In the genomic region with DNA sequence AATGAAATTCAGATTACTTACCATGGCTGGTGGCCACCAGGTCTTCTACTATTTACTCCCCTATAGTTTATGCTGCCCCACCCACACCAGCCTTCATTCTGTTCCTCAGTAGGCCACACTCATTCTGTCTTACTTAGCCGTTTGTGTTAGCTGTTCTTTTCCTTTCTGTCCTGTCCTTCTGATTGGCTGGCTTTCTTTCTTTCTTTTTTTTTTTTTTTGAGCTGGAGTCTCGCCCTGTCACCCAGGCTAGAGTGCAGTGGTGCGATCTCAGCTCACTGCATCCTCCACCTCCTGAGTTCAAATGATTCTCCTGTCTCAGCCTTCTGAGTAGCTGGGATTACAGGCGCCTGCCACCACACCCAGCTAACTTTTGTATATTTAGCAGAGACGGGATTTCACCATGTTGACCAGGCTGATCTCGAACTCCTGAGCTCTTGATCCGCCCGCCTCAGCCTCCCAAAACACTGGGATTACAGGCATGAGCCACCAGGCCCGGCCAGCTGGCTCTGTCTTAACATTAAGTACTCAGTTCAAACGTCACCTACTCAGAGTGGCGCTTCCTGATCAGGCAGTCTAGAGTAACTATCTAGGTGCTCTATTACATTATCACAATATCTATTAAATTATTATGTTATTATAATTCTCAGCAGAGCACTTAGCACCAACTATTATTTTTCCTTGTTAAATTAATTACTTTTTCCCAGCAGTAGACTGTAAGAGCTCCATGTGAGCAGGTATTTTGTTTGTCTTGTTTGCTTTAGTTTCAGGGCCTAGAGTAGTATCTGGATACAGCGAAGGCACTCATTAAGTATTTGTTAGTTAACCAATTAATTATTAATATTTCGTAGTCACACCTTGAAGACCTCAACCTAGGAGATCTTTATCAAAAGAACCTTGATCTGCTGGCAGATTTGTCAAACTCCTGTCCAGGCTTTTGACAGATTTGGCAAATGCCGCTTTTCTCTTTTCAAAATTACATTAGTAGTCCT, we compare ENCODE assay signal across 18 cellular contexts. TPM values are rescaled to one million over a fixed set of nuclear protein-coding genes. Genes with fewer than 3 reads are reported as not detected.
DNase-seq lines count a peak whose midpoint lies in the region; ATAC-seq, FAIRE-seq and TF ChIP-seq lines count a peak whose summit lies in the region.
"Had no signal": no experiment of that assay in that cellular context is flagged by ENCODE, and none has a peak within 500 bp of the region (broad histone marks: within the 10 kb centered on the region; RNA-seq: fewer than 3 reads in every experiment).

No MANE protein-coding gene starts in this region.

- peak overlapping the region in 2 of 8 donors; percentile 7 to 83 for H3K27ac Mint-ChIP-seq in CD8-positive, alpha-beta memory T cell
- H3K27ac Mint-ChIP-seq: activated B cell treated with CpG ODN at 0.5 μM for 24 hours had no signal

- H3K36me3 Mint-ChIP-seq in CD8-positive, alpha-beta memory T cell: peaks cover 0 to 7% (median 5%) of the 10 kb centered on the region in 3 donors

- no peak overlapping the region for H3K4me3 Mint-ChIP-seq in CD8-positive, alpha-beta memory T cell
- H3K4me3 Mint-ChIP-seq: activated B cell treated with CpG ODN at 0.5 μM for 24 hours; naive thymus-derived CD4-positive, alpha-beta T cell had no signal

- no peaks in the 10 kb centered on the region for H3K9me3 ChIP-seq in CD8-positive, alpha-beta memory T cell (ENCODE audit: low read length)
- H3K9me3 ChIP-seq: lower lobe of right lung had no signal

- H3K27me3 Mint-ChIP-seq in CD8-positive, alpha-beta memory T cell: no peaks in the 10 kb centered on the region
- H3K27me3 Mint-ChIP-seq: activated B cell treated with CpG ODN at 0.5 μM for 24 hours; CD4-positive, alpha-beta memory T cell; naive thymus-derived CD4-positive, alpha-beta T cell had no signal

- DNase-seq in HT-29 (ENCODE audit: low spot score): peak; percentile 19
- no peak for DNase-seq in left lobe of liver (ENCODE audit: low spot score)
- DNase-seq in RCC 7860 (ENCODE audit: low spot score): no peak
- DNase-seq in CD8-positive, alpha-beta memory T cell: no peak
- DNase-seq in T-helper 1 cell: no peak
- no peak for DNase-seq in NOMO-1 treated with DMSO at 0.1 percent for 48 hours (lab: John Stamatoyannopoulos, UW; ENCODE audit: unreplicated experiment)
- DNase-seq: activated B cell treated with CpG ODN at 0.5 μM for 24 hours; activated naive CD4-positive, alpha-beta T cell; CD4-positive, alpha-beta memory T cell; HCEC 1CT; lower lobe of right lung; naive thymus-derived CD4-positive, alpha-beta T cell; NCI-H2081; NCI-H510A treated with DMSO at 0.1 percent for 48 hours had no signal

- H3K9me3 Mint-ChIP-seq in CD8-positive, alpha-beta memory T cell: no peaks in the 10 kb centered on the region
- H3K9me3 Mint-ChIP-seq: activated B cell treated with CpG ODN at 0.5 μM for 24 hours; CD4-positive, alpha-beta memory T cell; naive thymus-derived CD4-positive, alpha-beta T cell had no signal

- ATAC-seq in left lobe of liver: peak; percentile 45
- ATAC-seq: lower lobe of right lung; naive thymus-derived CD4-positive, alpha-beta T cell had no signal

- POLR2A ChIA-PET in CD8-positive, alpha-beta memory T cell (lab: Charles Lee): no interaction called here

- peaks cover 5% of the 10 kb centered on the region for H3K4me1 ChIP-seq in CD8-positive, alpha-beta memory T cell (ENCODE audit: insufficient read depth, low read length)

- H3K27ac ChIP-seq in 22Rv1 (peak overlapping the region; percentile 38), VCaP (peak overlapping the region; percentile 51)
- no peak overlapping the region for H3K27ac ChIP-seq in CD8-positive, alpha-beta memory T cell (ENCODE audit: low read depth, low read length)
- H3K27ac ChIP-seq: coronary artery, lower lobe of right lung had no signal

- no peak for FAIRE-seq in RCC 7860 (lab: Jason Lieb, UNC)
- FAIRE-seq: GM12892 had no signal

- H3K4me1 Mint-ChIP-seq in CD8-positive, alpha-beta memory T cell: peaks cover 14 to 37% (median 27%) of the 10 kb centered on the region in 3 donors

- H3K4me3 ChIP-seq in CD8-positive, alpha-beta memory T cell (ENCODE audit: low read length): no peak overlapping the region
- H3K4me3 ChIP-seq: coronary artery, lower lobe of right lung had no signal

- CTCF ChIA-PET in CD8-positive, alpha-beta memory T cell (lab: Charles Lee): interaction anchor here (2.2 to 2.3 kb wide), 2 partner anchors 9 to 15 kb away, joined by 8 to 18 read pairs; no protein-coding TSS in a partner anchor

- H3K36me3 ChIP-seq in CD8-positive, alpha-beta memory T cell (ENCODE audit: insufficient read depth, low read length): no peaks in the 10 kb centered on the region
- H3K36me3 ChIP-seq: lower lobe of right lung had no signal

- H3K27me3 ChIP-seq in CD8-positive, alpha-beta memory T cell (ENCODE audit: insufficient read depth, low read length, poor library complexity, severe bottlenecking): no peaks in the 10 kb centered on the region

- TF ChIP-seq CTCF in 22Rv1 (IDR thresholded peaks at IDR 0.05): no peak
- TF ChIP-seq CTCF in VCaP (conservative IDR thresholded peaks at IDR 0.05): no peak

RNA-seq across cellular contexts. Expression of a gene that starts 6.4 kb away (rescaled TPM):
- total RNA-seq in HT-29 (2014; rRNA removed; shearing (Covaris generic)): 18.3 and 25.3 TPM in 2 replicates
- 9.7 TPM for total RNA-seq in left lobe of liver
- total RNA-seq in CD8-positive, alpha-beta memory T cell: 100 to 1,000 TPM; 140 to 143 TPM
- 16.8 TPM for polyA plus RNA-seq in CD8-positive, alpha-beta memory T cell
